17 cellular contexts compared by ENCODE assay signal in genomic region chr14:104443391-104444158, GRCh38.
DNase-seq lines count a peak whose midpoint lies in the region; ATAC-seq lines count a peak whose summit lies in the region.
"Had no signal": no experiment of that assay in that cellular context is flagged by ENCODE, and none has a peak within 500 bp of the region (broad histone marks: within the 10 kb centered on the region; RNA-seq: fewer than 3 reads in every experiment).

No MANE protein-coding gene starts in this region.

- no peak overlapping the region for H3K4me3 ChIP-seq in effector memory CD4-positive, alpha-beta T cell (ENCODE audit: insufficient read depth, low read depth, low read length, poor library complexity, severe bottlenecking)
- H3K4me3 ChIP-seq: BLaER1 treated with 17β-estradiol and CSF1 and Interleukin-3, amounts not matched to agents 10 nM and 100 nM; MG63; SJSA1 had no signal

- no peaks in the 10 kb centered on the region for H3K27me3 ChIP-seq in effector memory CD4-positive, alpha-beta T cell (replicated peaks; ENCODE audit: control insufficient read depth, insufficient read depth, low read length, poor library complexity, severe bottlenecking)
- H3K27me3 ChIP-seq: BLaER1 treated with 17β-estradiol and CSF1 and Interleukin-3, amounts not matched to agents 10 nM and 100 nM; MG63; SJSA1 had no signal

- H3K27ac ChIP-seq in effector memory CD4-positive, alpha-beta T cell (ENCODE audit: insufficient read depth, low read length, poor library complexity, severe bottlenecking), result no peak overlapping the region
- H3K27ac ChIP-seq: BLaER1 treated with 17β-estradiol and CSF1 and Interleukin-3, amounts not matched to agents 10 nM and 100 nM; HL-60; parathyroid adenoma; SJSA1 had no signal

- H3K27ac Mint-ChIP-seq in stimulated activated naive CD8-positive, alpha-beta T cell treated with anti-CD3 and anti-CD28 coated beads, Interleukin-15, Interleukin-2, amounts not matched to agents 100 ng/mL and 50 ng/mL, for 24 hours, result peak overlapping the region; percentile 84

- H3K36me3 ChIP-seq in effector memory CD4-positive, alpha-beta T cell (ENCODE audit: control insufficient read depth, insufficient read depth, low read length), result no peaks in the 10 kb centered on the region
- H3K36me3 ChIP-seq: BLaER1 treated with 17β-estradiol and CSF1 and Interleukin-3, amounts not matched to agents 10 nM and 100 nM; MG63; SJSA1 had no signal

- H3K4me1 Mint-ChIP-seq in stimulated activated naive CD8-positive, alpha-beta T cell treated with anti-CD3 and anti-CD28 coated beads, Interleukin-15, Interleukin-2, amounts not matched to agents 100 ng/mL and 50 ng/mL, for 24 hours (ENCODE audit: low read depth), result no peaks in the 10 kb centered on the region

- H3K4me3 Mint-ChIP-seq in stimulated activated naive CD8-positive, alpha-beta T cell treated with anti-CD3 and anti-CD28 coated beads, Interleukin-15, Interleukin-2, amounts not matched to agents 100 ng/mL and 50 ng/mL, for 24 hours, result no peak overlapping the region

- no peaks in the 10 kb centered on the region for H3K9me3 ChIP-seq in effector memory CD4-positive, alpha-beta T cell (ENCODE audit: control insufficient read depth, low read length)
- H3K9me3 ChIP-seq: MG63, SJSA1 had no signal

- in situ Hi-C loops in SK-MEL-5 (cut with HindIII; ENCODE audit: low pct_unique_long_range_greater_than_20kb, low sequenced_read_pairs), result no loop called here

- DNase-seq in activated naive CD4-positive, alpha-beta T cell treated with anti-CD3 and anti-CD28 coated beads, Interleukin-2, amount 50 U/mL, for 16 hours, result peak; percentile 8
- DNase-seq in activated naive CD4-positive, alpha-beta T cell (lab: John Stamatoyannopoulos, UW), result no peak
- DNase-seq in SK-MEL-5 (ENCODE audit: low read depth, low spot score) (peak; percentile 20), islet precursor cell (peak; percentile 54)
- DNase-seq in effector memory CD4-positive, alpha-beta T cell, result no peak
- DNase-seq: activated CD4-positive, alpha-beta T cell treated with anti-CD3 and anti-CD28 coated beads, Interleukin-2, amount 50 U/mL, for 1 hour; effector CD4-positive, alpha-beta T cell; glutamatergic neuron; MG63; NCI-H446 treated with DMSO at 0.1 percent for 48 hours had no signal

- ATAC-seq in HG02973 (IDR thresholded peaks at IDR 0.05; ENCODE audit: unreplicated experiment), result no peak
- ATAC-seq in GM18861 (IDR thresholded peaks at IDR 0.05; ENCODE audit: unreplicated experiment), result no peak

- no peaks in the 10 kb centered on the region for H3K4me1 ChIP-seq in effector memory CD4-positive, alpha-beta T cell (ENCODE audit: control insufficient read depth, insufficient read depth, low read length, poor library complexity, severe bottlenecking)
- H3K4me1 ChIP-seq: parathyroid adenoma, SJSA1 had no signal

- peaks cover 12% of the 10 kb centered on the region for H3K9me3 Mint-ChIP-seq in stimulated activated naive CD8-positive, alpha-beta T cell treated with anti-CD3 and anti-CD28 coated beads, Interleukin-15, Interleukin-2, amounts not matched to agents 100 ng/mL and 50 ng/mL, for 24 hours

- H3K36me3 Mint-ChIP-seq in stimulated activated naive CD8-positive, alpha-beta T cell treated with anti-CD3 and anti-CD28 coated beads, Interleukin-15, Interleukin-2, amounts not matched to agents 100 ng/mL and 50 ng/mL, for 24 hours (ENCODE audit: low read depth), result no peaks in the 10 kb centered on the region

- H3K27me3 Mint-ChIP-seq in stimulated activated naive CD8-positive, alpha-beta T cell treated with anti-CD3 and anti-CD28 coated beads, Interleukin-15, Interleukin-2, amounts not matched to agents 100 ng/mL and 50 ng/mL, for 24 hours, result peaks cover 13% of the 10 kb centered on the region

Comparison
In these comparisons a context has a peak if more than half of its experiments do, and no peak if none do; other contexts are left out.
1. DNase-seq: peak in activated naive CD4-positive, alpha-beta T cell treated with anti-CD3 and anti-CD28 coated beads, Interleukin-2, amount 50 U/mL, for 16 hours (single experiment), SK-MEL-5 (single experiment) and islet precursor cell (single experiment); none in activated naive CD4-positive, alpha-beta T cell (0 of 4) and effector memory CD4-positive, alpha-beta T cell (0 of 3).